Comparison of ENCODE assay signal across 8 cellular contexts in the genomic region with DNA sequence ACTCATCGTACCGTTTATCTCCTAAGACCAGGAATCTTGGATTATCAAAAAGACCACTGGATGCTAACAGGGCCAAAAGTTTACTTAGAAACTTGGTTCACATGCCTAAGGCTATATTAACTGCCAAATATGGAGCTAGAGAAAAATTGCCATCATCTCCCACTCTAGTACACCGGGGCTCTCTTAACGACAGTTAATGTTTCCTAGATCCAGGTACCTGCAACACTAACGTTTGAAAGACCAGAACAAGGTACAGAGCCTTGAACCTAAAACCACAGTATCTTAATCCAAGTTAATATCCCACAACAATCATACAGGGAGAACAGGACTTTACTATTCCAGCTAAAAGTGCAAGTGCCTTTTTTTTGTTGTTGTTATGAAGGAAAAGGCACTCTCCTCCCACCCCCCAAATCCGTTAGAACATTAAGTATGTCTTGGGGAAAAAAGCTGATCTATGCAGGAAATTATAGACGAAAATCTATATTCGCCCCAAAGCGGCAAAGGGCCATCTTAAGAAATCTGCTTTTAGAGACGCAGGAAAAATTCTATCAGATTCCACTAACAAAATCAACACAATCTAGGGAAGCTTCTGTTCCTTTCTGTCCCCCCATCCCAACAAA. TPM values are rescaled to one million over a fixed set of nuclear protein-coding genes. Genes with fewer than 3 reads are reported as not detected.
DNase-seq lines count a peak whose midpoint lies in the region; ATAC-seq, FAIRE-seq and TF ChIP-seq lines count a peak whose summit lies in the region.

No MANE protein-coding gene starts in this region.

- no peaks in the 10 kb centered on the region for H3K27me3 ChIP-seq in testis

- H3K36me3 ChIP-seq in kidney (ENCODE audit: control insufficient read depth in 1 of 2, insufficient read depth in 2 of 2, low read length in 2 of 2) = no peaks in the 10 kb centered on the region
- H3K36me3 ChIP-seq in testis (ENCODE audit: low read depth, missing control alignments) = no peaks in the 10 kb centered on the region

- H3K27ac Mint-ChIP-seq in activated CD4-positive, alpha-beta T cell treated with anti-CD3 and anti-CD28 coated beads for 36 hours = peak overlapping the region; percentile 96
- peak overlapping the region; percentile 99 for H3K27ac Mint-ChIP-seq in activated naive CD8-positive, alpha-beta T cell

- no peak for ATAC-seq in activated CD4-positive, alpha-beta T cell treated with anti-CD3 and anti-CD28 coated beads for 36 hours
- no peak for ATAC-seq in HG03196 (IDR thresholded peaks at IDR 0.05; ENCODE audit: unreplicated experiment)

- no peak for DNase-seq in activated CD4-positive, alpha-beta T cell treated with anti-CD3 and anti-CD28 coated beads for 36 hours
- no peak for DNase-seq in activated CD4-positive, alpha-beta T cell treated with anti-CD3 and anti-CD28 coated beads, Interleukin-2, amount 50 U/mL, for 1 hour
- DNase-seq in kidney (no peak), testis (no peak), LoVo (ENCODE audit: low spot score) (no peak), NCI-H1694 treated with DMSO at 0.1 percent for 48 hours (lab: John Stamatoyannopoulos, UW) (no peak)

- intact Hi-C loops in activated CD4-positive, alpha-beta T cell treated with anti-CD3 and anti-CD28 coated beads for 36 hours (cut with DNase I, micrococcal nuclease) = loop anchor here (1.0 to 10.0 kb wide), 6 partner anchors 17 to 1483 kb away; a partner anchor contains a TSS
- intact Hi-C loops in kidney (cut with DNase I) = no loop called here
- intact Hi-C loops in testis (cut with DNase I; ENCODE audit: low total_unique reads) = loop anchor here (10.0 kb wide), 1 partner anchor 53 kb away; a partner anchor contains a TSS

- H3K27ac ChIP-seq in kidney (ENCODE audit: low read depth in 2 of 2, low read length in 2 of 2) (peak overlapping the region in 1 of 2 donors; percentile 100), testis (peak overlapping the region; percentile 92 to 98)

- no peaks in the 10 kb centered on the region for H3K9me3 ChIP-seq in kidney (ENCODE audit: control insufficient read depth in 1 of 2, low read length in 2 of 2)
- no peaks in the 10 kb centered on the region for H3K9me3 ChIP-seq in testis

- H3K27me3 Mint-ChIP-seq in activated CD4-positive, alpha-beta T cell treated with anti-CD3 and anti-CD28 coated beads for 36 hours = no peaks in the 10 kb centered on the region
- no peaks in the 10 kb centered on the region for H3K27me3 Mint-ChIP-seq in activated naive CD8-positive, alpha-beta T cell

- CTCF ChIA-PET in activated CD4-positive, alpha-beta T cell treated with anti-CD3 and anti-CD28 coated beads for 36 hours (lab: Charles Lee) = interaction anchor here (1.9 to 5.5 kb wide), 2 partner anchors 17 to 52 kb away, joined by 9 to 27 read pairs; a partner anchor contains a TSS

- peak overlapping the region; percentile 98 for H3K4me3 Mint-ChIP-seq in activated CD4-positive, alpha-beta T cell treated with anti-CD3 and anti-CD28 coated beads for 36 hours
- H3K4me3 Mint-ChIP-seq in activated naive CD8-positive, alpha-beta T cell = peak overlapping the region; percentile 98

- TF ChIP-seq POLR2A in testis (IDR thresholded peaks at IDR 0.05) = no peak

- TF ChIP-seq CTCF in kidney (IDR thresholded peaks at IDR 0.05; ENCODE audit: borderline replicate concordance, extremely low read depth, insufficient read depth) (no peak), testis (IDR thresholded peaks at IDR 0.05) (no peak)

- H3K36me3 Mint-ChIP-seq in activated CD4-positive, alpha-beta T cell treated with anti-CD3 and anti-CD28 coated beads for 36 hours (ENCODE audit: low read depth) = peaks cover 22% of the 10 kb centered on the region
- H3K36me3 Mint-ChIP-seq in activated naive CD8-positive, alpha-beta T cell = no peaks in the 10 kb centered on the region

- peak overlapping the region; percentile 95 to 97 for H3K9ac ChIP-seq in kidney (ENCODE audit: low read length in 2 of 2)

- no peaks in the 10 kb centered on the region for H3K9me3 Mint-ChIP-seq in activated CD4-positive, alpha-beta T cell treated with anti-CD3 and anti-CD28 coated beads for 36 hours (ENCODE audit: low read depth)
- no peaks in the 10 kb centered on the region for H3K9me3 Mint-ChIP-seq in activated naive CD8-positive, alpha-beta T cell (ENCODE audit: low read depth)

- peaks cover 51% of the 10 kb centered on the region for H3K4me1 Mint-ChIP-seq in activated CD4-positive, alpha-beta T cell treated with anti-CD3 and anti-CD28 coated beads for 36 hours
- peaks cover 54% of the 10 kb centered on the region for H3K4me1 Mint-ChIP-seq in activated naive CD8-positive, alpha-beta T cell (ENCODE audit: low read depth)

- H3K4me1 ChIP-seq in kidney (ENCODE audit: control insufficient read depth in 1 of 2, insufficient read depth in 1 of 2, low read depth in 1 of 2, low read length in 2 of 2) (peaks cover 10 to 18% of the 10 kb centered on the region in 2 donors), testis (peaks cover 4% of the 10 kb centered on the region)

- POLR2A ChIA-PET in activated CD4-positive, alpha-beta T cell treated with anti-CD3 and anti-CD28 coated beads for 36 hours (lab: Charles Lee) = interaction anchor here (0.6 to 1.8 kb wide), 4 partner anchors 52 to 277 kb away, joined by 3 to 4 read pairs (median 3); a partner anchor contains a TSS

- H3K4me3 ChIP-seq in kidney (ENCODE audit: low read length in 2 of 2) (peak overlapping the region; percentile 84 to 94), testis (peak overlapping the region; percentile 97 to 99)

- 5% methylated on average over 10 of the region's 10 CpGs for WGBS in testis, 2 donors

- FAIRE-seq in kidney (lab: Jason Lieb, UNC) = no peak

RNA-seq across cellular contexts. Expression of a gene that starts 1.3 kb away (rescaled TPM):
- total RNA-seq in activated CD4-positive, alpha-beta T cell treated with anti-CD3 and anti-CD28 coated beads for 36 hours = 100 to 1,000 TPM; 127 to 137 TPM
- 111 TPM for total RNA-seq in kidney
- 31.4 TPM for polyA plus RNA-seq in kidney (ENCODE audit: insufficient read depth, low read depth, low replicate concordance)
- total RNA-seq in testis = 100 to 1,000 TPM; 102 to 105 TPM
- polyA plus RNA-seq in testis (ENCODE audit: insufficient read depth, low read depth, low replicate concordance) = 134 TPM

RNA-seq across cellular contexts. Expression of a gene that starts 41.6 kb away (rescaled TPM):
- total RNA-seq in activated CD4-positive, alpha-beta T cell treated with anti-CD3 and anti-CD28 coated beads for 36 hours = under 1 TPM; 0.62 to 0.91 TPM
- total RNA-seq in kidney = 15.9 TPM
- 3.2 TPM for polyA plus RNA-seq in kidney (ENCODE audit: insufficient read depth, low read depth, low replicate concordance)
- total RNA-seq in testis = 10 to 100 TPM; 11.3 to 11.9 TPM
- polyA plus RNA-seq in testis (ENCODE audit: insufficient read depth, low read depth, low replicate concordance) = 41.0 TPM

RNA-seq across cellular contexts. Expression of a gene that starts 52.5 kb away (rescaled TPM):
- total RNA-seq in activated CD4-positive, alpha-beta T cell treated with anti-CD3 and anti-CD28 coated beads for 36 hours = 10 to 100 TPM; 55.2 to 56.7 TPM
- 49.6 TPM for total RNA-seq in kidney
- 23.2 TPM for polyA plus RNA-seq in kidney (ENCODE audit: insufficient read depth, low read depth, low replicate concordance)
- total RNA-seq in testis = 10 to 100 TPM; 57.5 to 64.6 TPM
- polyA plus RNA-seq in testis (ENCODE audit: insufficient read depth, low read depth, low replicate concordance) = 53.3 TPM
